Comparison of ENCODE assay signal across 10 cellular contexts in the genomic region with DNA sequence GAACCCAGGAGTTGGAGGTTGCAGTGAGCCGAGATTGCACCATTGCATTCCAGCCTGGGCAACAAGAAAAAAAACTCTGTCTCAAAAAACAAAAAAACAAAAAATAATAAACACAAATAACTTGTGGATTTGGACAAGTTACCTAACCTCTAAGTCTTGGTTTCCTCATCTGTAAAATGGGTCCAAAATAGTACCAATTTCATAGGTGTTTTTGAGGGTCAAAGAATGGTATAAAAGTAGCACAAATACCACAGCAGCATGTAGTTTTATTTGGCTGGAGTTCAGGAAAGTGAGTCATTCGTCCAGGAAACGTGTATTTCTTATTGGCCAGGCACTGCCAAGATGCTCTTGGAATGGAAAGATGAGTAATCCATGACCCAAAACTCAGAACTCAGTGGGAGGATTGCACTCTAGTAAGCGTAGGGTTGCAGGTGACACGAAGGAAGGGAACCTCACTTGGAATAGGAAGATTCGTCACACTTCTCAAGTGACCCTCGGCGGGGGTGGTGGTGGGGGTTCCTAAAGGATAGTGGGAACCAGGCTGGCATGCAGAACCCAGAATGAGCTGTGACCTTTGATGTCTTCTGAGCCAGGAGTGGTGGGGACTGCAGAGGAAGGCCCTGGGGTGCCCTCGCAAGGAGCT. TPM values are rescaled to one million over a fixed set of nuclear protein-coding genes. Genes with fewer than 3 reads are reported as not detected.
A peak's percentile ranks its signal among the peaks of the same experiment; 100 is the strongest.
DNase-seq lines count a peak whose midpoint lies in the region; ATAC-seq and TF ChIP-seq lines count a peak whose summit lies in the region.
"Had no signal": no experiment of that assay in that cellular context is flagged by ENCODE, and none has a peak within 500 bp of the region (broad histone marks: within the 10 kb centered on the region; RNA-seq: fewer than 3 reads in every experiment).

No MANE protein-coding gene starts in this region.

- 44% methylated on average over 9 of the region's 9 CpGs for WGBS in esophagus muscularis mucosa

- no peak for TF ChIP-seq POLR2A in esophagus muscularis mucosa (IDR thresholded peaks at IDR 0.05; ENCODE audit: low read depth)

- no peak overlapping the region for H3K27ac Mint-ChIP-seq in Caco-2 (ENCODE audit: unreplicated experiment)
- H3K27ac Mint-ChIP-seq: B cell had no signal

- H3K36me3 Mint-ChIP-seq in Caco-2 (ENCODE audit: insufficient read depth, unreplicated experiment), result peaks cover 6% of the 10 kb centered on the region

- DNase-seq in DMS 273 (lab: John Stamatoyannopoulos, UW; ENCODE audit: unreplicated experiment) (peak; percentile 54), DMS 273 treated with DMSO at 0.1 percent for 48 hours (lab: John Stamatoyannopoulos, UW) (no peak), Panc1 (ENCODE audit: low read depth, low spot score) (peak; percentile 96), esophagus muscularis mucosa (ENCODE audit: extremely low spot score) (no peak), smooth muscle cell of the brain vasculature (ENCODE audit: low read depth, low spot score) (peak; percentile 90), Caco-2 (no peak)
- DNase-seq: activated gamma-delta T cell treated with Interleukin-2 at 50 U/mL for 16 hours had no signal

- no peaks in the 10 kb centered on the region for H3K9me3 Mint-ChIP-seq in Caco-2 (ENCODE audit: unreplicated experiment)

- in situ Hi-C loops in Panc1 (cut with HindIII; ENCODE audit: low pct_unique_long_range_greater_than_20kb, low sequenced_read_pairs), result no loop called here

- no peak for TF ChIP-seq EP300 in esophagus muscularis mucosa (IDR thresholded peaks at IDR 0.05)

- no peaks in the 10 kb centered on the region for H3K27me3 Mint-ChIP-seq in Caco-2 (ENCODE audit: insufficient read depth, unreplicated experiment)

- peaks cover 19% of the 10 kb centered on the region for H3K4me1 Mint-ChIP-seq in Caco-2 (ENCODE audit: low read depth, unreplicated experiment)
- H3K4me1 Mint-ChIP-seq: B cell had no signal

- POLR2A ChIA-PET in Panc1 (lab: Charles Lee), result no interaction called here
- POLR2A ChIA-PET in Caco-2 (lab: Charles Lee), result no interaction called here

- TF ChIP-seq CTCF in Panc1 (IDR thresholded peaks at IDR 0.05), result no peak
- TF ChIP-seq CTCF in esophagus muscularis mucosa (IDR thresholded peaks at IDR 0.05), result no peak
- TF ChIP-seq CTCF in Caco-2 (IDR thresholded peaks at IDR 0.05; ENCODE audit: insufficient read depth in 1 of 2, low read depth in 1 of 2, low read length in 1 of 2, severe bottlenecking in 1 of 2, unreplicated experiment in 1 of 2), result no peak

- H3K27me3 ChIP-seq in Panc1 (ENCODE audit: control insufficient read depth, insufficient read depth, low read length) (no peaks in the 10 kb centered on the region), esophagus muscularis mucosa (no peaks in the 10 kb centered on the region), Caco-2 (replicated peaks; ENCODE audit: control insufficient read depth, insufficient read depth, low read length) (no peaks in the 10 kb centered on the region)

- H3K4me3 ChIP-seq in Panc1 (ENCODE audit: low read depth in 2 of 2, low read length in 2 of 2) (no peak overlapping the region), esophagus muscularis mucosa (no peak overlapping the region), Caco-2 (ENCODE audit: low read depth, low read length) (no peak overlapping the region)

- H3K27ac ChIP-seq in Panc1 (ENCODE audit: low read length) (no peak overlapping the region; the same call in 1 of the 2 replicates), esophagus muscularis mucosa (replicated peaks in 1 of 4) (peak overlapping the region; percentile 60 to 82 (median 68))

- H3K36me3 ChIP-seq in Panc1 (ENCODE audit: control insufficient read depth, insufficient read depth, low read length) (no peaks in the 10 kb centered on the region), esophagus muscularis mucosa (no peaks in the 10 kb centered on the region), Caco-2 (ENCODE audit: control insufficient read depth, insufficient read depth, low read length) (no peaks in the 10 kb centered on the region)

- H3K4me1 ChIP-seq in Panc1 (ENCODE audit: control insufficient read depth, insufficient read depth, low read length) (peaks cover 35% of the 10 kb centered on the region), esophagus muscularis mucosa (peaks cover 31 to 59% (median 55%) of the 10 kb centered on the region in 4 donors), Caco-2 (no peaks in the 10 kb centered on the region)

- BruUV-seq in Panc1 (replicated peaks; lab: Mats Ljungman, UMichigan) (no TSS peak), Caco-2 (replicated peaks; lab: Mats Ljungman, UMichigan) (no TSS peak)

- H3K4me3 Mint-ChIP-seq in Caco-2 (ENCODE audit: unreplicated experiment), result no peak overlapping the region
- H3K4me3 Mint-ChIP-seq: B cell had no signal

- ATAC-seq in Panc1 (peak; percentile 90), GM18498 (IDR thresholded peaks at IDR 0.05; ENCODE audit: unreplicated experiment) (no peak), HG03571 (IDR thresholded peaks at IDR 0.05; ENCODE audit: unreplicated experiment) (no peak)

- intact Hi-C loops in Panc1 (cut with micrococcal nuclease; ENCODE audit: unreplicated experiment) (no loop called here), esophagus muscularis mucosa (cut with DNase I) (no loop called here), Caco-2 (cut with micrococcal nuclease; ENCODE audit: unreplicated experiment) (no loop called here)

- no peaks in the 10 kb centered on the region for H3K9me3 ChIP-seq in Panc1 (ENCODE audit: control insufficient read depth, insufficient read depth, low read depth, low read length)
- no peaks in the 10 kb centered on the region for H3K9me3 ChIP-seq in esophagus muscularis mucosa
- no peaks in the 10 kb centered on the region for H3K9me3 ChIP-seq in Caco-2

- CTCF ChIA-PET in Panc1 (lab: Charles Lee) (no interaction called here), Caco-2 (lab: Charles Lee) (no interaction called here)

RNA-seq across cellular contexts. Expression of a gene that starts 24.4 kb away (rescaled TPM):
- total RNA-seq in Panc1 (2021; ENCODE audit: unreplicated experiment) (4.7 TPM), esophagus muscularis mucosa (1 to 10 TPM in 3 of 4 donors, under 1 TPM in 1; 0.86 to 5.1 (median 2.6) TPM), Caco-2 (2022) (10.5 and 11.6 TPM in 2 replicates)
- 4.9 TPM for polyA plus RNA-seq in Panc1 (2012; ENCODE audit: insufficient read length)

Comparison
In these comparisons a context has a peak if more than half of its experiments do, and no peak if none do; other contexts are left out.
1. DNase-seq: peak in DMS 273 (single experiment), Panc1 (single experiment) and smooth muscle cell of the brain vasculature (single experiment); none in DMS 273 treated with DMSO at 0.1 percent for 48 hours (single experiment), esophagus muscularis mucosa (single experiment) and Caco-2 (0 of 2).